8 cellular contexts compared by ENCODE assay signal in the genomic region with DNA sequence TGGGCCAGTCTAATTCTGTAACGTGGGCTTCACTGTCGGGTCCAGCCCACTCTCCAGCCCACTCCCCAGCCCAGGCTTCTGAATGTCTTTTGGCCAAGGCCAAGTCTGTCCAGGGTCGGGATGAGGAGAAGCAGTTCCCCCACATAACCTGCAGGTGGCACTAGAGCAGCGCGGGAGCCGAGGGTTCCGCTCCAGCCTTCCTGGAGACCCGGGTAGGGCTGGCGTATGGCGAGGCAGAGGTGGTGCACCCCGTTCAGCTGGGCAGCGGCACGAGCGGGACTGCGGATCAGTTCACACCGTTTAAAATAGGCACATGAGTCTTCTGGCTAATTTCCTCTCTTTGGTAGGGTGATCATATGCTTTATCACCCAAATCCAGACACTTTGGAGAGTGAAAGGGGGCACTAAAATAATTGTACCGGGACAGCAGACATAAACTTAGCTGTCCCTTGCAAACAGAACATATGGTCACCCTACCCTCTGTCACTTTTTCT.
DNase-seq lines count a peak whose midpoint lies in the region; ATAC-seq, FAIRE-seq and TF ChIP-seq lines count a peak whose summit lies in the region.

No MANE protein-coding gene starts in this region.

- no peak overlapping the region for H3K9ac ChIP-seq in astrocyte (ENCODE audit: low read length)

- FAIRE-seq in astrocyte (lab: Jason Lieb, UNC): no peak

- H3K4me2 ChIP-seq in astrocyte (ENCODE audit: low read length): peak overlapping the region; percentile 63

- no peak overlapping the region for H3K27ac Mint-ChIP-seq in astrocyte (ENCODE audit: unreplicated experiment)

- H3K27me3 Mint-ChIP-seq in astrocyte (ENCODE audit: low read depth, unreplicated experiment): peaks cover 17% of the 10 kb centered on the region

- peak; percentile 83 for ATAC-seq in GM21786 (IDR thresholded peaks at IDR 0.05; ENCODE audit: unreplicated experiment)

- no peaks in the 10 kb centered on the region for H3K36me3 ChIP-seq in astrocyte (ENCODE audit: insufficient read depth, low read length)

- H3K4me3 Mint-ChIP-seq in astrocyte (ENCODE audit: unreplicated experiment): no peak overlapping the region

- H3K4me1 Mint-ChIP-seq in astrocyte (ENCODE audit: low read depth, unreplicated experiment): peaks cover 2% of the 10 kb centered on the region

- H3K4me3 ChIP-seq in astrocyte (ENCODE audit: insufficient read depth, low read depth, low read length): no peak overlapping the region

- H3K27me3 ChIP-seq in astrocyte (ENCODE audit: insufficient read depth, low read length): peaks cover 4% of the 10 kb centered on the region

- peak; percentile 87 for DNase-seq in ELF-1 (ENCODE audit: low read depth, low spot score)
- peak; percentile 53 for DNase-seq in M059J (ENCODE audit: low read depth)
- peak; percentile 74 for DNase-seq in SW480 (ENCODE audit: low spot score)
- DNase-seq in astrocyte (ENCODE audit: low read depth): peak; percentile 12
- peak; percentile 5 to 60 for DNase-seq in hippocampal formation (lab: John Stamatoyannopoulos, UW)
- DNase-seq in smooth muscle cell of the brain vasculature (ENCODE audit: low read depth, low spot score): peak; percentile 21
- DNase-seq in NCI-H1048 (lab: John Stamatoyannopoulos, UW): no peak

- no peaks in the 10 kb centered on the region for H4K20me1 ChIP-seq in astrocyte (ENCODE audit: insufficient read depth, low read length)

- H3K79me2 ChIP-seq in astrocyte (ENCODE audit: insufficient read depth, low read length): no peaks in the 10 kb centered on the region

- H2AFZ ChIP-seq in astrocyte (ENCODE audit: low read depth, low read length): peak overlapping the region; percentile 64

- H3K9me3 ChIP-seq in astrocyte (ENCODE audit: insufficient read depth, low read depth, low read length): no peaks in the 10 kb centered on the region

- peaks cover 8% of the 10 kb centered on the region for H3K9me3 Mint-ChIP-seq in astrocyte (ENCODE audit: unreplicated experiment)

- H3K27ac ChIP-seq in astrocyte (ENCODE audit: low read depth, low read length): no peak overlapping the region

- H3K4me1 ChIP-seq in astrocyte (ENCODE audit: insufficient read depth, low read length): no peaks in the 10 kb centered on the region

- H3K36me3 Mint-ChIP-seq in astrocyte (ENCODE audit: low read depth, unreplicated experiment): peaks cover 2% of the 10 kb centered on the region

- TF ChIP-seq CTCF in astrocyte (IDR thresholded peaks at IDR 0.05; ENCODE audit: insufficient read depth, low read depth, low read length): peak; percentile 73
